Comparison of ENCODE assay signal across 14 cellular contexts in the genomic region with DNA sequence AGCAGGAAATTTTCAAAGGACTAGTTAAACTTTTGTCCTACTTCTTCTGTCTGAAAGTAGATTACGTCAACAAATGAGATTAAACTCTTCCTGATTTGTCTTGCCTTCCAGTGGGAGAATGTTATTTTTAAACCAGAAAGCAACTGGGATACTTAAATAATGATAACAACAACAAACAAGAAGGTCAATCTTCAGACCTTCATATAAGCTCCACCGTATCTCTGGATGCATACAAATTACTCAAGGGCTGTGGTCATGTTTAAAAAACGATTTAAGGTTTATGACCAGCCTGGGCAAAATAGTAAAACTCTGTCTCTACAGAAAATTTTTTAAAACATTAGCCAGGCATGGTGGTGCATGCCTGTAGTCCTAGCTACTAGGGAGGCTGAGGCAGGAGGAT.
DNase-seq lines count a peak whose midpoint lies in the region; ATAC-seq and TF ChIP-seq lines count a peak whose summit lies in the region.
"Had no signal": no experiment of that assay in that cellular context is flagged by ENCODE, and none has a peak within 500 bp of the region (broad histone marks: within the 10 kb centered on the region; RNA-seq: fewer than 3 reads in every experiment).

No MANE protein-coding gene starts in this region.

- no peaks in the 10 kb centered on the region for H4K20me1 ChIP-seq in smooth muscle cell (ENCODE audit: low read depth)
- H4K20me1 ChIP-seq: BLaER1 treated with 17β-estradiol and CSF1 and Interleukin-3, amounts not matched to agents 10 nM and 100 nM had no signal

- no peaks in the 10 kb centered on the region for H3K79me2 ChIP-seq in smooth muscle cell (ENCODE audit: low read depth)

- no peak overlapping the region for H2AFZ ChIP-seq in smooth muscle cell (ENCODE audit: low read depth)

- H3K36me3 ChIP-seq in right atrium auricular region = no peaks in the 10 kb centered on the region
- H3K36me3 ChIP-seq in smooth muscle cell (ENCODE audit: low read depth) = no peaks in the 10 kb centered on the region
- H3K36me3 ChIP-seq: BLaER1 treated with 17β-estradiol and CSF1 and Interleukin-3, amounts not matched to agents 10 nM and 100 nM; HAP-1 had no signal

- H3K27me3 ChIP-seq in right atrium auricular region (no peaks in the 10 kb centered on the region), smooth muscle cell (ENCODE audit: low read depth) (no peaks in the 10 kb centered on the region)
- H3K27me3 ChIP-seq: BLaER1 treated with 17β-estradiol and CSF1 and Interleukin-3, amounts not matched to agents 10 nM and 100 nM had no signal

- intact Hi-C loops in Right ventricle myocardium superior (cut with DNase I) = no loop called here

- peak overlapping the region; percentile 45 for H3K4me2 ChIP-seq in smooth muscle cell

- no peaks in the 10 kb centered on the region for H3F3A ChIP-seq in smooth muscle cell (ENCODE audit: low read depth)

- TF ChIP-seq CTCF in right atrium auricular region (IDR thresholded peaks at IDR 0.05) (no peak), smooth muscle cell (IDR thresholded peaks at IDR 0.05; ENCODE audit: borderline replicate concordance, insufficient read depth, poor library complexity, severe bottlenecking) (no peak)

- WGBS in smooth muscle cell (ENCODE audit: low lambda C conversion rate) = 29% methylated on average over 3 of the region's 3 CpGs

- H3K4me3 ChIP-seq in right atrium auricular region = no peak overlapping the region
- no peak overlapping the region for H3K4me3 ChIP-seq in smooth muscle cell
- H3K4me3 ChIP-seq: BLaER1 treated with 17β-estradiol and CSF1 and Interleukin-3, amounts not matched to agents 10 nM and 100 nM; GM12878; HAP-1 had no signal

- H3K9me3 ChIP-seq in right atrium auricular region (no peaks in the 10 kb centered on the region), smooth muscle cell (replicated peaks; ENCODE audit: low read depth) (no peaks in the 10 kb centered on the region)
- H3K9me3 ChIP-seq: BLaER1 treated with 17β-estradiol and CSF1 and Interleukin-3, amounts not matched to agents 10 nM and 100 nM; HAP-1 had no signal

- DNase-seq in right atrium auricular region (ENCODE audit: low spot score) (no peak), Right ventricle myocardium superior (no peak), amniotic epithelial cell (ENCODE audit: low read depth) (peak; percentile 7), myocyte (ENCODE audit: low read depth) (peak; percentile 53), smooth muscle cell (lab: John Stamatoyannopoulos, UW; ENCODE audit: unreplicated experiment) (no peak)
- DNase-seq in stimulated activated CD4-positive, alpha-beta T cell treated with anti-CD3 and anti-CD28 coated beads, Interleukin-4, amount 100 ng/mL, for 4 hours = no peak
- DNase-seq: Calu3; CD8-positive, alpha-beta T cell; DMS53; DND-41 had no signal

- peak overlapping the region; percentile 27 to 60 for H3K27ac ChIP-seq in right atrium auricular region
- H3K27ac ChIP-seq in smooth muscle cell (ENCODE audit: low read depth) = peak overlapping the region; percentile 64
- H3K27ac ChIP-seq: BLaER1 treated with 17β-estradiol and CSF1 and Interleukin-3, amounts not matched to agents 10 nM and 100 nM had no signal

- ATAC-seq in Right ventricle myocardium superior (ENCODE audit: poor library complexity) = no peak
- ATAC-seq in HG03439 (IDR thresholded peaks at IDR 0.05; ENCODE audit: unreplicated experiment) = no peak
- ATAC-seq: CD8-positive, alpha-beta T cell; GM12878 had no signal

- no peak overlapping the region for H3K9ac ChIP-seq in smooth muscle cell (ENCODE audit: low read depth)
- H3K9ac ChIP-seq: BLaER1 treated with 17β-estradiol and CSF1 and Interleukin-3, amounts not matched to agents 10 nM and 100 nM had no signal

- H3K4me1 ChIP-seq in right atrium auricular region (peaks cover 0 to 4% of the 10 kb centered on the region in 2 donors), smooth muscle cell (ENCODE audit: low read depth) (no peaks in the 10 kb centered on the region)
- H3K4me1 ChIP-seq: HAP-1 had no signal

Comparison
In these comparisons a context has a peak if more than half of its experiments do, and no peak if none do; other contexts are left out.
1. DNase-seq: peak in amniotic epithelial cell (single experiment) and myocyte (single experiment); none in right atrium auricular region (single experiment), Right ventricle myocardium superior (single experiment), smooth muscle cell (single experiment) and stimulated activated CD4-positive, alpha-beta T cell treated with anti-CD3 and anti-CD28 coated beads, Interleukin-4, amount 100 ng/mL, for 4 hours (0 of 2).